Comparison of ENCODE assay signal across 7 cellular contexts in the genomic region with DNA sequence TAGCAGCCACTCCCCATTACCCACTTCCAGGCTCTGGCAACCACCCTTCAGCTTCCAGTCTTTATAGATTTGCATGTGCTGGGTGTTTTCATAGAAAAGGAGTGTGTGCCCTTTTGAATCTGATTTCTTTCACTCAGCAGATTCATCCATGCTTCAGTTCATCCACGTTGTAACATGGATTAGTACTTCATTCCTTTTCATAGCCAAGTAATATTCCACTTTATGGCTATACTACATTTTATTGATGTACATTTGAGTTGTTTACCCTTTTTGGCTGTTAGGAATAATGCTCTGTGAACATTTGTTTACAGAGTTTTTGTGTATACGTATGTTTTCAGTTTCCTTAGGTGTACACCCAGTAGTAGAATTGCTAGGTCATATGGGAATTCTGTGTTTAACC.
"Had no signal": no experiment of that assay in that cellular context is flagged by ENCODE, and none has a peak within 500 bp of the region (broad histone marks: within the 10 kb centered on the region; RNA-seq: fewer than 3 reads in every experiment).

No MANE protein-coding gene starts in this region.

- H3K9ac ChIP-seq: KMS-11 had no signal

- FAIRE-seq: HepG2, HTR-8/SVneo had no signal

- H3K27ac ChIP-seq: HL-60, KMS-11 had no signal

- DNase-seq: IMR-90, KBM-7, KG1 had no signal

- ATAC-seq: HepG2 had no signal

- H3K4me2 ChIP-seq: KMS-11 had no signal
